ENCODE assay signal across 10 cellular contexts in genomic region chr10:60480865-60481563, GRCh38.
A peak's percentile ranks its signal among the peaks of the same experiment; 100 is the strongest.
DNase-seq lines count a peak whose midpoint lies in the region; ATAC-seq and TF ChIP-seq lines count a peak whose summit lies in the region.
"Had no signal": no experiment of that assay in that cellular context is flagged by ENCODE, and none has a peak within 500 bp of the region (broad histone marks: within the 10 kb centered on the region; RNA-seq: fewer than 3 reads in every experiment).

No MANE protein-coding gene starts in this region.

- H3K4me3 ChIP-seq in AG09309 (ENCODE audit: control insufficient read depth, low read depth, low read length), result no peak overlapping the region

- TF ChIP-seq CTCF in AG09309 (IDR thresholded peaks at IDR 0.05; ENCODE audit: control insufficient read depth, insufficient read depth, low read depth, low read length, missing control alignments), result no peak

- peak; percentile 68 for DNase-seq in AG09309 (ENCODE audit: low read depth)
- peak; percentile 95 for DNase-seq in NCI-H446 treated with DMSO at 0.1 percent for 48 hours (lab: John Stamatoyannopoulos, UW)
- DNase-seq in myocyte (ENCODE audit: low read depth), result peak; percentile 83
- no peak for DNase-seq in NCI-H187 treated with DMSO at 0.1 percent for 48 hours (lab: John Stamatoyannopoulos, UW)
- DNase-seq: NCI-H2171; stimulated activated CD4-positive, alpha-beta T cell treated with anti-CD3 and anti-CD28 coated beads, Interleukin-4, amount 100 ng/mL, for 1 hour had no signal

- ATAC-seq in esophagus mucosa (peak; percentile 92), HG03159 (IDR thresholded peaks at IDR 0.05; ENCODE audit: unreplicated experiment) (no peak), HG02938 (IDR thresholded peaks at IDR 0.05; ENCODE audit: unreplicated experiment) (no peak), GM21825 (IDR thresholded peaks at IDR 0.05; ENCODE audit: unreplicated experiment) (no peak)
